Comparison of ENCODE assay signal across 1 cellular context in genomic region chr16:88706288-88706964, GRCh38.
TF ChIP-seq lines count a peak whose summit lies in the region.

CTU2 (plus strand) TSS chr16:88706503; CDS start chr16:88706531, 28 bp downstream.
RNF166 (minus strand) TSS chr16:88706408; CDS start chr16:88706325, 83 bp downstream.

TF ChIP-seq in GM12878, 131 proteins besides CTCF, POLR2A, EP300 and RAD21 (continued from another document):
- TF ChIP-seq NKRF (conservative IDR thresholded peaks at IDR 0.05) (peak; percentile 99), JUND (IDR thresholded peaks at IDR 0.05; ENCODE audit: low read depth, low read length) (peak; percentile 92), RB1 (IDR thresholded peaks at IDR 0.05; ENCODE audit: borderline replicate concordance) (peak; percentile 84; the same call in 1 of the 2 replicates), KAT2A (conservative IDR thresholded peaks at IDR 0.05; ENCODE audit: control insufficient read depth, low read depth, low read length) (no peak), ZNF217 (IDR thresholded peaks at IDR 0.05) (peak; percentile 66; the same call in 1 of the 2 replicates), DPF2 (IDR thresholded peaks at IDR 0.05) (peak; percentile 85), MEF2A (IDR thresholded peaks at IDR 0.05; ENCODE audit: insufficient read depth, low read depth, low read length) (peak; percentile 60; the same call in 1 of the 2 replicates), POLR2AphosphoS5 (IDR thresholded peaks at IDR 0.05; ENCODE audit: low read length) (peak; percentile 50; the same call in 1 of the 2 replicates), ZNF207 (IDR thresholded peaks at IDR 0.05; ENCODE audit: borderline replicate concordance) (peak; percentile 95; the same call in 1 of the 2 replicates), ATF7 (IDR thresholded peaks at IDR 0.05; ENCODE audit: low read depth) (no peak), ZNF687 (IDR thresholded peaks at IDR 0.05) (peak; percentile 81), MAX (IDR thresholded peaks at IDR 0.05; ENCODE audit: low read depth, low read length) (peak; percentile 97), KLF5 (IDR thresholded peaks at IDR 0.05; ENCODE audit: partially characterized antibody) (peak; percentile 85), RBBP5 (conservative IDR thresholded peaks at IDR 0.05) (no peak)
